ENCODE assay signal across 8 cellular contexts in genomic region chr10:124742418-124743187, GRCh38. TPM values are rescaled to one million over a fixed set of nuclear protein-coding genes. Genes with fewer than 3 reads are reported as not detected.
DNase-seq lines count a peak whose midpoint lies in the region; ATAC-seq and TF ChIP-seq lines count a peak whose summit lies in the region.

No MANE protein-coding gene starts in this region.

- TF ChIP-seq CTCF in brain microvascular endothelial cell (IDR thresholded peaks at IDR 0.05; ENCODE audit: low read depth, low read length, missing control alignments) (peak; percentile 62), kidney epithelial cell (IDR thresholded peaks at IDR 0.05; ENCODE audit: insufficient read depth, low read length, poor library complexity, severe bottlenecking) (peak; percentile 45)

- in situ Hi-C loops in brain microvascular endothelial cell (cut with HindIII; ENCODE audit: low pct_ligation_motif_present, low sequenced_read_pairs): no loop called here

- no peaks in the 10 kb centered on the region for H3K9me3 ChIP-seq in subcutaneous abdominal adipose tissue (ENCODE audit: control insufficient read depth in 5 of 5, low read length in 5 of 5)

- H3K4me3 ChIP-seq in brain microvascular endothelial cell (ENCODE audit: low read depth, low read length) (peak overlapping the region; percentile 66), kidney epithelial cell (ENCODE audit: low read depth, low read length) (peak overlapping the region; percentile 38), subcutaneous abdominal adipose tissue (ENCODE audit: low read depth in 1 of 5, low read length in 5 of 5) (peak overlapping the region; percentile 65 to 81 (median 74))

- H3K27me3 Mint-ChIP-seq in activated naive CD4-positive, alpha-beta T cell treated with anti-CD3 and anti-CD28 coated beads, Interleukin-2, amount 10 ng/mL, durations not matched to agents 7 days and 5 days: peaks cover 15% of the 10 kb centered on the region

- no peaks in the 10 kb centered on the region for H3K9me3 Mint-ChIP-seq in activated naive CD4-positive, alpha-beta T cell treated with anti-CD3 and anti-CD28 coated beads, Interleukin-2, amount 10 ng/mL, durations not matched to agents 7 days and 5 days

- no peak for ATAC-seq in GM19452 (IDR thresholded peaks at IDR 0.05; ENCODE audit: unreplicated experiment)
- ATAC-seq in HG03457 (IDR thresholded peaks at IDR 0.05; ENCODE audit: unreplicated experiment): no peak

- no peak for DNase-seq in activated naive CD4-positive, alpha-beta T cell treated with anti-CD3 and anti-CD28 coated beads, Interleukin-2, amount 10 ng/mL, durations not matched to agents 7 days and 5 days
- no peak for DNase-seq in activated naive CD4-positive, alpha-beta T cell treated with Interleukin-2 at 50 U/mL for 16 hours
- peak; percentile 22 to 66 for DNase-seq in NCI-H526 (lab: John Stamatoyannopoulos, UW)
- DNase-seq in brain microvascular endothelial cell: peak; percentile 24
- no peak for DNase-seq in kidney epithelial cell (ENCODE audit: low read depth)

- H3K27me3 ChIP-seq in brain microvascular endothelial cell (replicated peaks) (no peaks in the 10 kb centered on the region), kidney epithelial cell (ENCODE audit: control insufficient read depth, insufficient read depth, low read length) (no peaks in the 10 kb centered on the region), subcutaneous abdominal adipose tissue (ENCODE audit: control insufficient read depth in 5 of 5, insufficient read depth in 4 of 5, low read length in 5 of 5) (no peaks in the 10 kb centered on the region)

- peaks cover 63% of the 10 kb centered on the region for H3K4me1 Mint-ChIP-seq in activated naive CD4-positive, alpha-beta T cell treated with anti-CD3 and anti-CD28 coated beads, Interleukin-2, amount 10 ng/mL, durations not matched to agents 7 days and 5 days

- no peaks in the 10 kb centered on the region for H3K36me3 ChIP-seq in brain microvascular endothelial cell (replicated peaks)
- H3K36me3 ChIP-seq in kidney epithelial cell (ENCODE audit: control insufficient read depth, insufficient read depth, low read length): no peaks in the 10 kb centered on the region
- H3K36me3 ChIP-seq in subcutaneous abdominal adipose tissue (ENCODE audit: control insufficient read depth in 5 of 5, insufficient read depth in 5 of 5, low read length in 5 of 5): peaks cover 0 to 2% (median 0%) of the 10 kb centered on the region in 5 donors

- peak overlapping the region; percentile 97 for H3K4me3 Mint-ChIP-seq in activated naive CD4-positive, alpha-beta T cell treated with anti-CD3 and anti-CD28 coated beads, Interleukin-2, amount 10 ng/mL, durations not matched to agents 7 days and 5 days

- H3K9ac ChIP-seq in subcutaneous abdominal adipose tissue (ENCODE audit: low read length in 5 of 5): peak overlapping the region; percentile 37 to 68 (median 55)

- peak overlapping the region; percentile 79 for H3K27ac Mint-ChIP-seq in activated naive CD4-positive, alpha-beta T cell treated with anti-CD3 and anti-CD28 coated beads, Interleukin-2, amount 10 ng/mL, durations not matched to agents 7 days and 5 days

- peaks cover 17 to 69% (median 63%) of the 10 kb centered on the region in 5 donors for H3K4me1 ChIP-seq in subcutaneous abdominal adipose tissue (ENCODE audit: control insufficient read depth in 5 of 5, insufficient read depth in 5 of 5, low read length in 5 of 5)

- CTCF ChIA-PET in activated naive CD4-positive, alpha-beta T cell treated with anti-CD3 and anti-CD28 coated beads, Interleukin-2, amount 10 ng/mL, durations not matched to agents 7 days and 5 days (lab: Charles Lee): interaction anchor here (0.6 to 4.6 kb wide), 22 partner anchors 8 to 212 kb away, joined by 3 to 60 read pairs (median 8); no protein-coding TSS in a partner anchor

- H3K27ac ChIP-seq in brain microvascular endothelial cell (no peak overlapping the region), subcutaneous abdominal adipose tissue (ENCODE audit: low read depth, low read length) (peak overlapping the region; percentile 90)

- H3K36me3 Mint-ChIP-seq in activated naive CD4-positive, alpha-beta T cell treated with anti-CD3 and anti-CD28 coated beads, Interleukin-2, amount 10 ng/mL, durations not matched to agents 7 days and 5 days: peaks cover 22% of the 10 kb centered on the region

RNA-seq across cellular contexts. Expression of gene FAM53B, which starts 1.6 kb away (rescaled TPM):
- 15.3 and 16.1 TPM in 2 replicates for total RNA-seq in kidney epithelial cell

RNA-seq across cellular contexts. Expression of gene EEF1AKMT2, which starts 49.1 kb away (rescaled TPM):
- 13.5 and 14.5 TPM in 2 replicates for total RNA-seq in kidney epithelial cell

RNA-seq across cellular contexts. Expression of gene ABRAXAS2, which starts 59.0 kb away (rescaled TPM):
- total RNA-seq in kidney epithelial cell: 15.6 and 19.7 TPM in 2 replicates

Comparison
In these comparisons a context has a peak if more than half of its experiments do, and no peak if none do; other contexts are left out.
1. DNase-seq: peak in NCI-H526 (2 of 2) and brain microvascular endothelial cell (single experiment); none in activated naive CD4-positive, alpha-beta T cell treated with anti-CD3 and anti-CD28 coated beads, Interleukin-2, amount 10 ng/mL, durations not matched to agents 7 days and 5 days (single experiment), activated naive CD4-positive, alpha-beta T cell treated with Interleukin-2 at 50 U/mL for 16 hours (single experiment) and kidney epithelial cell (single experiment).
2. Peak in every context shown above with its lines, with median percentiles within 50 percentile points of each other: H3K4me3 ChIP-seq.